ENCODE assay signal across 12 cellular contexts in genomic region chr2:9699139-9699823, GRCh38.
A peak's percentile ranks its signal among the peaks of the same experiment; 100 is the strongest.
DNase-seq lines count a peak whose midpoint lies in the region; ATAC-seq and TF ChIP-seq lines count a peak whose summit lies in the region.
"Had no signal": no experiment of that assay in that cellular context is flagged by ENCODE, and none has a peak within 500 bp of the region (broad histone marks: within the 10 kb centered on the region; RNA-seq: fewer than 3 reads in every experiment).

No MANE protein-coding gene starts in this region.

- H3K27ac Mint-ChIP-seq in activated T-helper 1 cell treated with anti-CD3 and anti-CD28 coated beads, Interleukin-12 subunit alpha, Interleukin-12 subunit beta, Interleukin-2, Interleukin-4 antibody, amounts not matched to agents 30 ng/mL and 10 ng/mL and 1 ng/mL, durations not matched to agents 14 hours and 24 hours and 36 hours = peak overlapping the region; percentile 51

- H3K27me3 ChIP-seq in foreskin keratinocyte = no peaks in the 10 kb centered on the region

- DNase-seq in AG20443 (ENCODE audit: low spot score) = peak; percentile 87
- peak; percentile 47 for DNase-seq in HFF-Myc (ENCODE audit: extremely low read depth, low read depth)
- DNase-seq in activated T-helper 1 cell treated with anti-CD3 and anti-CD28 coated beads, Interleukin-12 subunit alpha, Interleukin-12 subunit beta, Interleukin-2, Interleukin-4 antibody, amounts not matched to agents 30 ng/mL and 10 ng/mL and 1 ng/mL, durations not matched to agents 14 hours and 24 hours and 36 hours (ENCODE audit: low spot score) = no peak
- peak in 1 of 2 donors; percentile 74 for DNase-seq in foreskin keratinocyte
- DNase-seq in nucleus accumbens (lab: John Stamatoyannopoulos, UW) = no peak
- DNase-seq in midbrain (lab: John Stamatoyannopoulos, UW) = no peak
- no peak for DNase-seq in GM13976 (ENCODE audit: low spot score)
- DNase-seq in ureter (ENCODE audit: low spot score) = no peak
- DNase-seq: GDM1, NCI-H446, T-helper 2 cell had no signal

- no peaks in the 10 kb centered on the region for H3K27me3 Mint-ChIP-seq in activated T-helper 1 cell treated with anti-CD3 and anti-CD28 coated beads, Interleukin-12 subunit alpha, Interleukin-12 subunit beta, Interleukin-2, Interleukin-4 antibody, amounts not matched to agents 30 ng/mL and 10 ng/mL and 1 ng/mL, durations not matched to agents 14 hours and 24 hours and 36 hours (ENCODE audit: insufficient read depth)

- TF ChIP-seq CTCF in HFF-Myc (IDR thresholded peaks at IDR 0.05; ENCODE audit: low read depth, low read length, missing control alignments) = no peak
- TF ChIP-seq CTCF in foreskin keratinocyte (conservative IDR thresholded peaks at IDR 0.05) = no peak
- no peak for TF ChIP-seq CTCF in GM13976 (IDR thresholded peaks at IDR 0.05; ENCODE audit: borderline replicate concordance, control extremely low read depth, extremely low read depth, insufficient read depth, missing control alignments)

- H3K4me3 ChIP-seq in HFF-Myc (replicated peaks; ENCODE audit: low read depth, low read length) = no peak overlapping the region

- peaks cover 9% of the 10 kb centered on the region for H3K9me3 Mint-ChIP-seq in activated T-helper 1 cell treated with anti-CD3 and anti-CD28 coated beads, Interleukin-12 subunit alpha, Interleukin-12 subunit beta, Interleukin-2, Interleukin-4 antibody, amounts not matched to agents 30 ng/mL and 10 ng/mL and 1 ng/mL, durations not matched to agents 14 hours and 24 hours and 36 hours

- peak overlapping the region; percentile 41 for H3K27ac ChIP-seq in foreskin keratinocyte

- no peak overlapping the region for H3K4me3 Mint-ChIP-seq in activated T-helper 1 cell treated with anti-CD3 and anti-CD28 coated beads, Interleukin-12 subunit alpha, Interleukin-12 subunit beta, Interleukin-2, Interleukin-4 antibody, amounts not matched to agents 30 ng/mL and 10 ng/mL and 1 ng/mL, durations not matched to agents 14 hours and 24 hours and 36 hours
- H3K4me3 Mint-ChIP-seq: IgD-negative memory B cell had no signal

- H3K36me3 Mint-ChIP-seq in activated T-helper 1 cell treated with anti-CD3 and anti-CD28 coated beads, Interleukin-12 subunit alpha, Interleukin-12 subunit beta, Interleukin-2, Interleukin-4 antibody, amounts not matched to agents 30 ng/mL and 10 ng/mL and 1 ng/mL, durations not matched to agents 14 hours and 24 hours and 36 hours (ENCODE audit: low read depth) = no peaks in the 10 kb centered on the region
- H3K36me3 Mint-ChIP-seq: IgD-negative memory B cell had no signal

- peaks cover 46% of the 10 kb centered on the region for H3K4me1 Mint-ChIP-seq in activated T-helper 1 cell treated with anti-CD3 and anti-CD28 coated beads, Interleukin-12 subunit alpha, Interleukin-12 subunit beta, Interleukin-2, Interleukin-4 antibody, amounts not matched to agents 30 ng/mL and 10 ng/mL and 1 ng/mL, durations not matched to agents 14 hours and 24 hours and 36 hours (ENCODE audit: low read depth)

- peak; percentile 75 for ATAC-seq in foreskin keratinocyte

- in situ Hi-C loops in GM13976 (cut with MboI; ENCODE audit: low sequenced_read_pairs, unreplicated experiment) = no loop called here

- intact Hi-C loops in activated T-helper 1 cell treated with anti-CD3 and anti-CD28 coated beads, Interleukin-12 subunit alpha, Interleukin-12 subunit beta, Interleukin-2, Interleukin-4 antibody, amounts not matched to agents 30 ng/mL and 10 ng/mL and 1 ng/mL, durations not matched to agents 14 hours and 24 hours and 36 hours (cut with micrococcal nuclease) = loop anchor here (2.0 to 5.0 kb wide), 2 partner anchors 14 to 143 kb away; partner anchors contain the start of gene TAF1B

- peaks cover 14% of the 10 kb centered on the region for H3K4me1 ChIP-seq in foreskin keratinocyte

Comparison
In these comparisons a context has a peak if more than half of its experiments do, and no peak if none do; other contexts are left out.
1. DNase-seq: peak in AG20443 (single experiment) and HFF-Myc (single experiment); none in activated T-helper 1 cell treated with anti-CD3 and anti-CD28 coated beads, Interleukin-12 subunit alpha, Interleukin-12 subunit beta, Interleukin-2, Interleukin-4 antibody, amounts not matched to agents 30 ng/mL and 10 ng/mL and 1 ng/mL, durations not matched to agents 14 hours and 24 hours and 36 hours (single experiment), nucleus accumbens (0 of 56), midbrain (single experiment), GM13976 (single experiment) and ureter (single experiment).